ENCODE assay signal across 8 cellular contexts in the genomic region with DNA sequence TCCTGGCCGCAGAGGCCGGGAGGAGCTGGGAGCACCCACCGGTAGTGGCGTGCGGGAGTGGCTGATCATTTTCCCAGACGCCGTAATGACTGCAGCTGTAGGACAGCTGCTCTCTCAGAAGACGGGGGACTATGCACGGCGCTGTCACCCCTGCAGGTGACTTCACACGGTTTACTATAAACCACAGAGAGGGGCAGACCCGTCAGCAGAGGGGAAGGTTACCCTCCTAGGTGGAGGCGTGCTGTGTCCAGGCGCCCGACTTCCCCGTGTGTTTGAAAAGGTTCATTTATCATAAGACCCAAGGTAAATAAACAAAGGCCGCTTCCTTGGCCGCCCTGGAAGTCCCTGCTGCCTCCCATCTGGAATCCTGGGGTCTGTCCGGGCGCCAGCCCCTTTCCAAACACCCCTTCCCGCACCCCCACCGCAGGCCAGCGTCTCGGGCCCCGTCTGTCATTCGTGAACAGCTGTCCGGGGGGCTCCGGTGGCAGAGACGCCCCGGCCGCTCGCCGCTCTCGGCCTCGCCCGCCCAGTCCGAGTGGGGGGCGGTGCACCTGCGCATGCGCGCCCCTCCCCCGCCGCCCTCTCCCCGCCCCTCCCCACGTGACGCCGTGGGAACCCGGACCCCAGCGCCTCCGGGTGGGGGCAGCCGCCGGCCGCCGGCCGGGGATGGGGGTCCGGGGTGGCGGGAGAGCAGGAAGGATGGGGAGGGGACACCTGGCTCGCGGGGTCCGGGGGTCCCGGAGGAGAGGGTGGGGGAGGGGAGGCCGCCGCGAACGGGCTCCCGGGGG. TPM values are rescaled to one million over a fixed set of nuclear protein-coding genes. Genes with fewer than 3 reads are reported as not detected.
A peak's percentile ranks its signal among the peaks of the same experiment; 100 is the strongest.
DNase-seq lines count a peak whose midpoint lies in the region; ATAC-seq and TF ChIP-seq lines count a peak whose summit lies in the region.

No MANE protein-coding gene starts in this region.

- H3K27ac ChIP-seq in lower lobe of right lung = peak overlapping the region; percentile 80

- ATAC-seq in lower lobe of right lung = peak; percentile 81 to 82
- ATAC-seq in stimulated activated naive CD8-positive, alpha-beta T cell treated with anti-CD3 and anti-CD28 coated beads, Interleukin-15, Interleukin-2, amounts not matched to agents 100 U/mL and 50 U/mL, for 24 hours = peak; percentile 60
- ATAC-seq in GM19328 (IDR thresholded peaks at IDR 0.05; ENCODE audit: unreplicated experiment) = no peak
- ATAC-seq in HG03457 (IDR thresholded peaks at IDR 0.05; ENCODE audit: unreplicated experiment) = no peak

- H3K27me3 ChIP-seq in lower lobe of right lung (ENCODE audit: low read depth) = peaks cover 16% of the 10 kb centered on the region

- intact Hi-C loops in lower lobe of right lung (cut with DNase I) = no loop called here

- no peak for TF ChIP-seq CTCF in AG04449 (IDR thresholded peaks at IDR 0.05; ENCODE audit: insufficient read depth, low read length, missing control alignments)
- TF ChIP-seq CTCF in lower lobe of right lung (IDR thresholded peaks at IDR 0.05) = no peak

- POLR2A ChIA-PET in AG04449 (lab: Yijun Ruan, JAX) = no interaction called here

- no peaks in the 10 kb centered on the region for H3K9me3 ChIP-seq in lower lobe of right lung

- H3K4me3 ChIP-seq in AG04449 (ENCODE audit: low read depth, low read length) (peak overlapping the region; percentile 51), lower lobe of right lung (peak overlapping the region; percentile 71)

- CTCF ChIA-PET in AG04449 (lab: Yijun Ruan, JAX) = no interaction called here

- H3K4me1 ChIP-seq in lower lobe of right lung = peaks cover 12% of the 10 kb centered on the region

- DNase-seq in AG04449 (ENCODE audit: low read depth, low spot score) (no peak), HuH-7 (ENCODE audit: low spot score) (peak; percentile 91), SW480 (ENCODE audit: low spot score) (peak; percentile 62), ecto neural progenitor cell (ENCODE audit: low spot score) (peak; percentile 85), lower lobe of right lung (no peak)
- DNase-seq in stimulated activated naive CD8-positive, alpha-beta T cell treated with anti-CD3 and anti-CD28 coated beads, Interleukin-15, Interleukin-2, amounts not matched to agents 100 U/mL and 50 U/mL, for 24 hours = peak; percentile 44

- H3K36me3 ChIP-seq in lower lobe of right lung = no peaks in the 10 kb centered on the region

RNA-seq across cellular contexts. Expression of a gene that starts 0.9 kb away (rescaled TPM):
- 24.0 TPM for total RNA-seq in lower lobe of right lung

RNA-seq across cellular contexts. Expression of a gene that starts 36.4 kb away (rescaled TPM):
- total RNA-seq in lower lobe of right lung = 0.92 TPM

RNA-seq across cellular contexts. Expression of a gene that starts 47.4 kb away (rescaled TPM):
- 18.8 TPM for total RNA-seq in lower lobe of right lung

RNA-seq across cellular contexts. Expression of a gene that starts 51.0 kb away (rescaled TPM):
- 2.2 TPM for total RNA-seq in lower lobe of right lung

Comparison
In these comparisons a context has a peak if more than half of its experiments do, and no peak if none do; other contexts are left out.
1. DNase-seq: peak in HuH-7 (single experiment), SW480 (single experiment), ecto neural progenitor cell (single experiment) and stimulated activated naive CD8-positive, alpha-beta T cell treated with anti-CD3 and anti-CD28 coated beads, Interleukin-15, Interleukin-2, amounts not matched to agents 100 U/mL and 50 U/mL, for 24 hours (single experiment); none in AG04449 (single experiment) and lower lobe of right lung (single experiment).
2. ATAC-seq: peak in lower lobe of right lung (2 of 2) and stimulated activated naive CD8-positive, alpha-beta T cell treated with anti-CD3 and anti-CD28 coated beads, Interleukin-15, Interleukin-2, amounts not matched to agents 100 U/mL and 50 U/mL, for 24 hours (single experiment); none in GM19328 (single experiment) and HG03457 (single experiment).